In genomic region chr11:73633999-73634398, GRCh38 we compare ENCODE assay signal across 25 cellular contexts.
"Had no signal": no experiment of that assay in that cellular context is flagged by ENCODE, and none has a peak within 500 bp of the region (broad histone marks: within the 10 kb centered on the region; RNA-seq: fewer than 3 reads in every experiment).

No MANE protein-coding gene starts in this region.

- H3K27me3 Mint-ChIP-seq: activated B cell treated with CpG ODN at 0.5 μM for 24 hours; activated T-helper 17 cell treated with anti-CD3 and anti-CD28 coated beads, Interleukin-2, amount 50 U/mL, for 72 hours had no signal

- H3K27ac ChIP-seq: adrenal gland, body of pancreas, colonic mucosa, pancreas, prostate gland, skin epidermis, testis had no signal

- H3K4me1 ChIP-seq: adrenal gland, body of pancreas, colonic mucosa, pancreas, prostate gland, testis had no signal

- ATAC-seq: activated T-helper 17 cell treated with anti-CD3 and anti-CD28 coated beads, Interleukin-2, amount 50 U/mL, for 72 hours; body of pancreas; pancreas; sciatic nerve; stimulated activated naive CD8-positive, alpha-beta T cell treated with anti-CD3 and anti-CD28 coated beads, Interleukin-15, Interleukin-2, amounts not matched to agents 100 U/mL and 50 U/mL, for 24 hours had no signal

- H3K9me3 ChIP-seq: adrenal gland, body of pancreas, colonic mucosa, pancreas, prostate gland, testis had no signal

- DNase-seq: activated B cell treated with CpG ODN at 0.5 μM for 24 hours; activated CD4-positive, alpha-beta T cell treated with anti-CD3 and anti-CD28 coated beads, Interleukin-2, amount 50 U/mL, for 4 hours; activated CD8-positive, alpha-beta memory T cell treated with anti-CD3 and anti-CD28 coated beads, Interleukin-2, amount 50 U/mL, for 4 hours; activated gamma-delta T cell treated with Interleukin-2 at 50 U/mL for 16 hours; activated T-cell treated with anti-CD3 and anti-CD28 coated beads, Interleukin-2, amount 50 U/mL, for 1 hour; adrenal gland; aorta; body of pancreas; colonic mucosa; effector memory CD4-positive, alpha-beta T cell; glutamatergic neuron; islet precursor cell; mammary epithelial cell; nucleus accumbens; pancreas; retina; stimulated activated CD4-positive, alpha-beta T cell treated with anti-CD3 and anti-CD28 coated beads, Interleukin-12 subunit alpha, Interleukin-12 subunit beta, amount 100 ng/mL, for 4 hours; stimulated activated CD4-positive, alpha-beta T cell treated with anti-CD3 and anti-CD28 coated beads, Interleukin-4, amount 100 ng/mL, for 1 hour; stimulated activated naive CD8-positive, alpha-beta T cell treated with anti-CD3 and anti-CD28 coated beads, Interleukin-15, Interleukin-2, amounts not matched to agents 100 U/mL and 50 U/mL, for 24 hours; testis; trophoblast cell had no signal

- H3K9me3 Mint-ChIP-seq: activated T-helper 17 cell treated with anti-CD3 and anti-CD28 coated beads, Interleukin-2, amount 50 U/mL, for 72 hours had no signal

- H3K4me3 Mint-ChIP-seq: activated B cell treated with CpG ODN at 0.5 μM for 24 hours; activated T-helper 17 cell treated with anti-CD3 and anti-CD28 coated beads, Interleukin-2, amount 50 U/mL, for 72 hours had no signal

- H3K36me3 ChIP-seq: adrenal gland, colonic mucosa, pancreas, prostate gland had no signal

- H3K4me1 Mint-ChIP-seq: activated B cell treated with CpG ODN at 0.5 μM for 24 hours; activated T-helper 17 cell treated with anti-CD3 and anti-CD28 coated beads, Interleukin-2, amount 50 U/mL, for 72 hours had no signal

- H3K4me3 ChIP-seq: adrenal gland, body of pancreas, colonic mucosa, pancreas, prostate gland, skin epidermis, testis had no signal

- H3K27me3 ChIP-seq: adrenal gland, body of pancreas, colonic mucosa, pancreas, testis had no signal

- H3K27ac Mint-ChIP-seq: activated B cell treated with CpG ODN at 0.5 μM for 24 hours; activated T-helper 17 cell treated with anti-CD3 and anti-CD28 coated beads, Interleukin-2, amount 50 U/mL, for 72 hours had no signal
